Comparison of ENCODE assay signal across 11 cellular contexts in the genomic region with DNA sequence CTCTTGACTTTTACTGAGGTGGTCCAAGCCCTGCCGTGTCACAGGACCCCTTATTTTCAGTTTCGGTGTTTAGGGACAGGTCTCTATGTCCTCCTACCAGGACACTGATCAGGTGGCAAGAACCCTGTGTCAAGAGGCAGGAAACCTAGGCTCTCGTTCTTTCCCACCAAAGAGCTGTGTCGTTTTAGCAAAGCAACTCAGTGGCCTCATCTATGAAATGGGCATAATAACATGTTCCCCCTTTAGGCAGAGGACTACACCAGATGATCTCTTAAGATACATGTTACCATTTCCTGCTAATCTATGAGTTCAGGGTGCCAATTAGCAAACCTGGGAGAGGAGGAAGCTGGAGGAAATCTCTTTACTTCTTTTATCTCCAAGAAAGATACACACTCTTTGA. TPM values are rescaled to one million over a fixed set of nuclear protein-coding genes. Genes with fewer than 3 reads are reported as not detected.
A peak's percentile ranks its signal among the peaks of the same experiment; 100 is the strongest.
DNase-seq lines count a peak whose midpoint lies in the region; ATAC-seq, FAIRE-seq and TF ChIP-seq lines count a peak whose summit lies in the region.
"Had no signal": no experiment of that assay in that cellular context is flagged by ENCODE, and none has a peak within 500 bp of the region (broad histone marks: within the 10 kb centered on the region; RNA-seq: fewer than 3 reads in every experiment).

No MANE protein-coding gene starts in this region.

- FAIRE-seq in keratinocyte (lab: Jason Lieb, UNC) = no peak
- FAIRE-seq: islet of Langerhans had no signal

- H3K9me1 ChIP-seq in keratinocyte (ENCODE audit: control insufficient read depth, extremely low read depth, insufficient read depth, low read length) = no peaks in the 10 kb centered on the region

- H3K4me1 ChIP-seq in keratinocyte (ENCODE audit: control insufficient read depth, extremely low read depth, insufficient read depth, low read length) = peaks cover 34% of the 10 kb centered on the region

- TF ChIP-seq CTCF in GM12864 (IDR thresholded peaks at IDR 0.05; ENCODE audit: low read depth, low read length, missing control alignments) (no peak), keratinocyte (optimal IDR thresholded peaks at IDR 0.05 in 1 of 3, IDR thresholded peaks at IDR 0.05 in 1 of 3, conservative IDR thresholded peaks at IDR 0.05 in 1 of 3; ENCODE audit: extremely low read depth in 1 of 3, insufficient read depth in 2 of 3, low read length in 3 of 3) (no peak)

- peaks cover 54% of the 10 kb centered on the region for H3K79me2 ChIP-seq in keratinocyte (ENCODE audit: control insufficient read depth, insufficient read depth, low read length)

- no peaks in the 10 kb centered on the region for H3K9me3 ChIP-seq in keratinocyte (ENCODE audit: control insufficient read depth, low read depth, low read length)

- no peak overlapping the region for H3K27ac Mint-ChIP-seq in activated T-helper 1 cell treated with anti-CD3 and anti-CD28 coated beads, Interleukin-12 subunit alpha, Interleukin-12 subunit beta, Interleukin-2, Interleukin-4 antibody, amounts not matched to agents 30 ng/mL and 10 ng/mL and 1 ng/mL, durations not matched to agents 14 hours and 24 hours and 36 hours
- H3K27ac Mint-ChIP-seq in stimulated activated naive B cell treated with anti-CD40 and anti-IgM and Interleukin-4, amounts not matched to agents 10 μg/mL and 1 μg/mL and 100 μg/mL, for 72 hours = peak overlapping the region; percentile 75

- peak overlapping the region; percentile 67 for H3K4me3 ChIP-seq in GM12864 (ENCODE audit: low read depth, low read length)
- H3K4me3 ChIP-seq in keratinocyte (ENCODE audit: control insufficient read depth in 2 of 3, extremely low read depth in 1 of 3, insufficient read depth in 2 of 3, low read depth in 1 of 3, low read length in 3 of 3) = no peak overlapping the region

- peak overlapping the region; percentile 91 for H3K4me2 ChIP-seq in keratinocyte (ENCODE audit: control insufficient read depth, extremely low read depth, insufficient read depth, low read depth, low read length)

- H2AFZ ChIP-seq in keratinocyte (ENCODE audit: control insufficient read depth, low read length) = no peak overlapping the region

- dilution Hi-C loops in keratinocyte (cut with MboI; ENCODE audit: extremely low pct_ligation_motif_present, low sequenced_read_pairs) = no loop called here

- DNase-seq in GM12864 (ENCODE audit: low read depth) (no peak), keratinocyte (ENCODE audit: low read depth, low spot score) (no peak), mesenteric fat pad (ENCODE audit: low spot score) (no peak)
- no peak for DNase-seq in activated T-helper 1 cell treated with anti-CD3 and anti-CD28 coated beads, Interleukin-12 subunit alpha, Interleukin-12 subunit beta, Interleukin-2, Interleukin-4 antibody, amounts not matched to agents 30 ng/mL and 10 ng/mL and 1 ng/mL, durations not matched to agents 14 hours and 24 hours and 36 hours (ENCODE audit: low spot score)
- no peak for DNase-seq in stimulated activated naive B cell treated with anti-CD40 and anti-IgM and Interleukin-4, amounts not matched to agents 10 μg/mL and 1 μg/mL and 100 μg/mL, for 72 hours
- DNase-seq in activated effector memory CD4-positive, alpha-beta T cell treated with Interleukin-2 at 50 U/mL for 16 hours = no peak
- DNase-seq: dermis blood vessel endothelial cell, NCI-H1417 treated with DMSO at 0.1 percent for 48 hours, PC-3 had no signal

- peaks cover 3 to 11% of the 10 kb centered on the region in 2 experiments for H3K36me3 ChIP-seq in keratinocyte (ENCODE audit: control insufficient read depth in 2 of 2, extremely low read depth in 1 of 2, insufficient read depth in 2 of 2, low read length in 2 of 2)

- no peaks in the 10 kb centered on the region for H4K20me1 ChIP-seq in keratinocyte (ENCODE audit: control insufficient read depth, extremely low read depth, insufficient read depth, low read length)

- H3K9me3 Mint-ChIP-seq in activated T-helper 1 cell treated with anti-CD3 and anti-CD28 coated beads, Interleukin-12 subunit alpha, Interleukin-12 subunit beta, Interleukin-2, Interleukin-4 antibody, amounts not matched to agents 30 ng/mL and 10 ng/mL and 1 ng/mL, durations not matched to agents 14 hours and 24 hours and 36 hours = no peaks in the 10 kb centered on the region
- H3K9me3 Mint-ChIP-seq in stimulated activated naive B cell treated with anti-CD40 and anti-IgM and Interleukin-4, amounts not matched to agents 10 μg/mL and 1 μg/mL and 100 μg/mL, for 72 hours = no peaks in the 10 kb centered on the region

- H3K4me3 Mint-ChIP-seq in activated T-helper 1 cell treated with anti-CD3 and anti-CD28 coated beads, Interleukin-12 subunit alpha, Interleukin-12 subunit beta, Interleukin-2, Interleukin-4 antibody, amounts not matched to agents 30 ng/mL and 10 ng/mL and 1 ng/mL, durations not matched to agents 14 hours and 24 hours and 36 hours = peak overlapping the region; percentile 25
- H3K4me3 Mint-ChIP-seq in stimulated activated naive B cell treated with anti-CD40 and anti-IgM and Interleukin-4, amounts not matched to agents 10 μg/mL and 1 μg/mL and 100 μg/mL, for 72 hours = peak overlapping the region; percentile 93 to 96

- no peak overlapping the region for H3K9ac ChIP-seq in keratinocyte (ENCODE audit: control insufficient read depth, extremely low read depth, insufficient read depth, low read length)

- H3K4me1 Mint-ChIP-seq in activated T-helper 1 cell treated with anti-CD3 and anti-CD28 coated beads, Interleukin-12 subunit alpha, Interleukin-12 subunit beta, Interleukin-2, Interleukin-4 antibody, amounts not matched to agents 30 ng/mL and 10 ng/mL and 1 ng/mL, durations not matched to agents 14 hours and 24 hours and 36 hours (ENCODE audit: low read depth) = peaks cover 30% of the 10 kb centered on the region
- H3K4me1 Mint-ChIP-seq in stimulated activated naive B cell treated with anti-CD40 and anti-IgM and Interleukin-4, amounts not matched to agents 10 μg/mL and 1 μg/mL and 100 μg/mL, for 72 hours = peaks cover 35 to 71% of the 10 kb centered on the region in 2 donors

- no peaks in the 10 kb centered on the region for H3K36me3 Mint-ChIP-seq in activated T-helper 1 cell treated with anti-CD3 and anti-CD28 coated beads, Interleukin-12 subunit alpha, Interleukin-12 subunit beta, Interleukin-2, Interleukin-4 antibody, amounts not matched to agents 30 ng/mL and 10 ng/mL and 1 ng/mL, durations not matched to agents 14 hours and 24 hours and 36 hours (ENCODE audit: low read depth)
- peaks cover 25 to 26% of the 10 kb centered on the region in 2 donors for H3K36me3 Mint-ChIP-seq in stimulated activated naive B cell treated with anti-CD40 and anti-IgM and Interleukin-4, amounts not matched to agents 10 μg/mL and 1 μg/mL and 100 μg/mL, for 72 hours

- H3K27ac ChIP-seq in keratinocyte (ENCODE audit: control insufficient read depth, insufficient read depth, low read length) = no peak overlapping the region

- H3K27me3 Mint-ChIP-seq in activated T-helper 1 cell treated with anti-CD3 and anti-CD28 coated beads, Interleukin-12 subunit alpha, Interleukin-12 subunit beta, Interleukin-2, Interleukin-4 antibody, amounts not matched to agents 30 ng/mL and 10 ng/mL and 1 ng/mL, durations not matched to agents 14 hours and 24 hours and 36 hours (ENCODE audit: insufficient read depth) = peaks cover 78% of the 10 kb centered on the region
- H3K27me3 Mint-ChIP-seq in stimulated activated naive B cell treated with anti-CD40 and anti-IgM and Interleukin-4, amounts not matched to agents 10 μg/mL and 1 μg/mL and 100 μg/mL, for 72 hours = peaks cover 40 to 50% of the 10 kb centered on the region in 2 donors

- intact Hi-C loops in activated T-helper 1 cell treated with anti-CD3 and anti-CD28 coated beads, Interleukin-12 subunit alpha, Interleukin-12 subunit beta, Interleukin-2, Interleukin-4 antibody, amounts not matched to agents 30 ng/mL and 10 ng/mL and 1 ng/mL, durations not matched to agents 14 hours and 24 hours and 36 hours (cut with micrococcal nuclease) = loop anchor here (2.0 kb wide), 1 partner anchor 203 kb away; no protein-coding TSS in a partner anchor

- no peak for ATAC-seq in stimulated activated naive B cell treated with anti-CD40 and anti-IgM and Interleukin-4, amounts not matched to agents 10 μg/mL and 1 μg/mL and 100 μg/mL, for 72 hours (replicated peaks)
- no peak for ATAC-seq in GM19023 (IDR thresholded peaks at IDR 0.05; ENCODE audit: unreplicated experiment)
- ATAC-seq: PC-3 had no signal

- H3K27me3 ChIP-seq in keratinocyte (ENCODE audit: control insufficient read depth, extremely low read depth, insufficient read depth, low read length) = no peaks in the 10 kb centered on the region

RNA-seq across cellular contexts. Expression of a gene that starts 1.9 kb away (rescaled TPM):
- total RNA-seq in activated T-helper 1 cell treated with anti-CD3 and anti-CD28 coated beads, Interleukin-12 subunit alpha, Interleukin-12 subunit beta, Interleukin-2, Interleukin-4 antibody, amounts not matched to agents 30 ng/mL and 10 ng/mL and 1 ng/mL, durations not matched to agents 14 hours and 24 hours and 36 hours = 0.13 and 0.78 TPM in 2 replicates
- 40.4 to 53.9 TPM (median 47.0 TPM) in 3 replicates for polyA plus RNA-seq in keratinocyte
- polyA plus RNA-seq in keratinocyte (2011; ENCODE audit: low read depth) = 13.5 TPM
- 42.4 and 68.1 TPM in 2 replicates for polyA plus RNA-seq in keratinocyte (2011; cell fraction: cytosol; rRNA removed)
- 64.7 and 66.8 TPM in 2 replicates for polyA plus RNA-seq in keratinocyte (2011; cell fraction: nucleus; rRNA removed)
- polyA plus RNA-seq in keratinocyte (2012; ENCODE audit: low replicate concordance) = 22.9 and 43.5 TPM in 2 replicates
- polyA minus RNA-seq in keratinocyte = 24.2 to 57.1 TPM (median 52.3 TPM) in 3 replicates
- 36.8 TPM for polyA minus RNA-seq in keratinocyte (2011; cell fraction: cytosol; rRNA and poly(A)+ RNA removed)
- polyA minus RNA-seq in keratinocyte (2011; cell fraction: nucleus; rRNA and poly(A)+ RNA removed) = 14.5 and 32.2 TPM in 2 replicates
- total RNA-seq in mesenteric fat pad = 80.7 TPM

Comparison
In these comparisons a context has a peak if more than half of its experiments do, and no peak if none do; other contexts are left out.
1. RNA of a gene that starts 1.9 kb away (total RNA-seq): 80.7 TPM in mesenteric fat pad (single experiment); 0.13 to 0.78 TPM in activated T-helper 1 cell treated with anti-CD3 and anti-CD28 coated beads, Interleukin-12 subunit alpha, Interleukin-12 subunit beta, Interleukin-2, Interleukin-4 antibody, amounts not matched to agents 30 ng/mL and 10 ng/mL and 1 ng/mL, durations not matched to agents 14 hours and 24 hours and 36 hours; every median in the first group is over 10 times any median in the second.